20 cellular contexts compared by ENCODE assay signal in genomic region chr17:35062284-35062683, GRCh38. TPM values are rescaled to one million over a fixed set of nuclear protein-coding genes. Genes with fewer than 3 reads are reported as not detected.
DNase-seq lines count a peak whose midpoint lies in the region; ATAC-seq, FAIRE-seq and TF ChIP-seq lines count a peak whose summit lies in the region.
"Had no signal": no experiment of that assay in that cellular context is flagged by ENCODE, and none has a peak within 500 bp of the region (broad histone marks: within the 10 kb centered on the region; RNA-seq: fewer than 3 reads in every experiment).

No MANE protein-coding gene starts in this region.

- no peaks in the 10 kb centered on the region for H3K9me3 ChIP-seq in T-helper 17 cell (ENCODE audit: control insufficient read depth, low read length, poor library complexity, severe bottlenecking)
- no peaks in the 10 kb centered on the region for H3K9me3 ChIP-seq in H1 (ENCODE audit: insufficient read depth in 2 of 2, low read depth in 1 of 2, low read length in 1 of 2)
- H3K9me3 ChIP-seq: spleen, uterus had no signal

- peak overlapping the region; percentile 89 for H3K27ac Mint-ChIP-seq in activated T-cell treated with anti-CD3 and anti-CD28 coated beads, Interleukin-2, amount 50 U/mL, for 24 hours
- H3K27ac Mint-ChIP-seq in T-helper 17 cell: peak overlapping the region; percentile 95
- H3K27ac Mint-ChIP-seq in stimulated activated effector memory CD8-positive, alpha-beta T cell treated with anti-CD3 and anti-CD28 coated beads, Interleukin-12 subunit alpha, Interleukin-12 subunit beta, amount 100 ng/mL, for 72 hours: peak overlapping the region; percentile 87
- H3K27ac Mint-ChIP-seq: neural progenitor cell had no signal

- no peak overlapping the region for H3K56ac ChIP-seq in H1 (replicated peaks; ENCODE audit: insufficient read length, low read depth, low read length)

- H3K27ac ChIP-seq in H1 (ENCODE audit: low read depth, low read length): no peak overlapping the region
- H3K27ac ChIP-seq: neural progenitor cell had no signal

- POLR2A ChIA-PET in H1 (lab: Charles Lee; ENCODE audit: partially characterized antibody): interaction anchor here (0.7 to 1.9 kb wide), 4 partner anchors 27 to 785 kb away, joined by 4 to 8 read pairs (median 5); no protein-coding TSS in a partner anchor

- no peaks in the 10 kb centered on the region for H3K36me3 ChIP-seq in H1 (ENCODE audit: control insufficient read depth in 2 of 4, insufficient read depth in 4 of 4, low read length in 3 of 4)
- H3K36me3 ChIP-seq: neural progenitor cell, uterus had no signal

- no peaks in the 10 kb centered on the region; the same call in 1 of the 2 replicates for H3K79me1 ChIP-seq in H1 (ENCODE audit: low read depth, low read length)

- H3K23ac ChIP-seq in H1 (ENCODE audit: insufficient read length): no peak overlapping the region

- no peaks in the 10 kb centered on the region for H3K79me2 ChIP-seq in H1 (ENCODE audit: control insufficient read depth in 1 of 2, insufficient read depth in 2 of 2, low read length in 2 of 2)

- H3K4ac ChIP-seq in H1 (replicated peaks; ENCODE audit: insufficient read length, low read depth, low read length): no peak overlapping the region

- no peak overlapping the region for H4K91ac ChIP-seq in H1 (replicated peaks; ENCODE audit: insufficient read length, low read length)

- H4K20me1 ChIP-seq in H1 (replicated peaks in 1 of 2; ENCODE audit: control insufficient read depth in 1 of 2, insufficient read depth in 2 of 2, low read length in 2 of 2): no peaks in the 10 kb centered on the region

- 0 out of 2 replicates have a peak overlapping the region, but pooled peaks have one; percentile 54 for H2BK15ac ChIP-seq in H1 (ENCODE audit: low read length)

- no peak overlapping the region for H2AFZ ChIP-seq in H1 (ENCODE audit: low read length)
- H2AFZ ChIP-seq: neural progenitor cell had no signal

- no peaks in the 10 kb centered on the region for H3K27me3 Mint-ChIP-seq in activated T-cell treated with anti-CD3 and anti-CD28 coated beads, Interleukin-2, amount 50 U/mL, for 24 hours
- no peaks in the 10 kb centered on the region for H3K27me3 Mint-ChIP-seq in T-helper 17 cell

- no peak overlapping the region for H3K9ac ChIP-seq in H1 (replicated peaks in 1 of 4; ENCODE audit: extremely low read depth in 1 of 4, low read depth in 3 of 4, low read length in 3 of 4)
- H3K9ac ChIP-seq: neural progenitor cell had no signal

- TF ChIP-seq CTCF in H1 (IDR thresholded peaks at IDR 0.05; ENCODE audit: control extremely low read depth in 1 of 3, insufficient read depth in 1 of 3, low read depth in 1 of 3, low read length in 3 of 3): no peak

- H4K5ac ChIP-seq in H1 (ENCODE audit: insufficient read length, low read depth, low read length): no peak overlapping the region

- no peak overlapping the region for H3K4me3 Mint-ChIP-seq in activated T-cell treated with anti-CD3 and anti-CD28 coated beads, Interleukin-2, amount 50 U/mL, for 24 hours
- peak overlapping the region; percentile 77 for H3K4me3 Mint-ChIP-seq in T-helper 17 cell
- peak overlapping the region; percentile 33 for H3K4me3 Mint-ChIP-seq in stimulated activated effector memory CD8-positive, alpha-beta T cell treated with anti-CD3 and anti-CD28 coated beads, Interleukin-12 subunit alpha, Interleukin-12 subunit beta, amount 100 ng/mL, for 72 hours
- H3K4me3 Mint-ChIP-seq: neural progenitor cell had no signal

- no peak overlapping the region for H2BK5ac ChIP-seq in H1 (ENCODE audit: low read depth, low read length)

- no peak overlapping the region for H2BK20ac ChIP-seq in H1 (ENCODE audit: low read length)

- H2AK5ac ChIP-seq in H1 (ENCODE audit: low read depth, low read length): no peak overlapping the region

- no peak overlapping the region for H2BK12ac ChIP-seq in H1 (ENCODE audit: low read depth, low read length)

- H4K8ac ChIP-seq in H1 (ENCODE audit: extremely low read depth, insufficient read depth, low read length): no peak overlapping the region

- no peak overlapping the region for H3K14ac ChIP-seq in H1 (ENCODE audit: insufficient read length)

- CTCF ChIA-PET in H1 (lab: Charles Lee; ENCODE audit: partially characterized antibody): interaction anchor here (1.7 to 4.5 kb wide), 2 partner anchors 27 to 29 kb away, joined by 3 to 17 read pairs; no protein-coding TSS in a partner anchor

- no peak overlapping the region for H3K4me2 ChIP-seq in H1 (ENCODE audit: insufficient read depth in 1 of 2, low read depth in 2 of 2, low read length in 2 of 2)

- H3K9me3 Mint-ChIP-seq in activated T-cell treated with anti-CD3 and anti-CD28 coated beads, Interleukin-2, amount 50 U/mL, for 24 hours: no peaks in the 10 kb centered on the region
- no peaks in the 10 kb centered on the region for H3K9me3 Mint-ChIP-seq in stimulated activated effector memory CD8-positive, alpha-beta T cell treated with anti-CD3 and anti-CD28 coated beads, Interleukin-12 subunit alpha, Interleukin-12 subunit beta, amount 100 ng/mL, for 72 hours
- H3K9me3 Mint-ChIP-seq: H9, neural progenitor cell had no signal

- no peak for TF ChIP-seq EP300 in H1 (IDR thresholded peaks at IDR 0.05; ENCODE audit: borderline replicate concordance in 1 of 2, low read depth in 2 of 2, low read length in 2 of 2)

- ATAC-seq in T-helper 17 cell (no peak), HG03196 (IDR thresholded peaks at IDR 0.05; ENCODE audit: unreplicated experiment) (no peak)
- ATAC-seq in stimulated activated effector memory CD8-positive, alpha-beta T cell treated with anti-CD3 and anti-CD28 coated beads, Interleukin-12 subunit alpha, Interleukin-12 subunit beta, amount 100 ng/mL, for 72 hours: no peak
- ATAC-seq: Right ventricle myocardium inferior had no signal

- TF ChIP-seq POLR2A in H1 (IDR thresholded peaks at IDR 0.05; ENCODE audit: control extremely low read depth in 1 of 2, low read depth in 2 of 2, low read length in 2 of 2): no peak

- WGBS in H1 (ENCODE audit: extremely low coverage in 1 of 2, insufficient coverage in 1 of 2, insufficient read length in 1 of 2, insufficient replicate concordance in 2 of 2, low coverage in 1 of 2, low lambda C conversion rate in 2 of 2, missing lambda C conversion rate in 1 of 2), 2 experiments: 90% methylated on average over 3 of the region's 3 CpGs; no CpG with 5 or more reads in 1 of the 2 experiments

- H3K4me3 ChIP-seq in H1 (ENCODE audit: extremely low read depth in 1 of 4, insufficient read depth in 2 of 4, low read depth in 3 of 4, low read length in 4 of 4): no peak overlapping the region
- H3K4me3 ChIP-seq: neural progenitor cell had no signal

- no peak for DNase-seq in activated T-cell treated with anti-CD3 and anti-CD28 coated beads, Interleukin-2, amount 50 U/mL, for 24 hours
- DNase-seq in activated T-cell treated with anti-CD3 and anti-CD28 coated beads for 4 hours (no peak), T-helper 17 cell (no peak), H1 (ENCODE audit: low read depth in 1 of 2, low spot score in 2 of 2) (no peak), NCI-H2107 (lab: John Stamatoyannopoulos, UW) (no peak)
- DNase-seq in stimulated activated effector memory CD8-positive, alpha-beta T cell treated with anti-CD3 and anti-CD28 coated beads, Interleukin-12 subunit alpha, Interleukin-12 subunit beta, amount 100 ng/mL, for 72 hours (ENCODE audit: low spot score in 2 of 2): no peak
- no peak for DNase-seq in activated CD8-positive, alpha-beta memory T cell treated with anti-CD3 and anti-CD28 coated beads, Interleukin-2, amount 50 U/mL, for 48 hours
- DNase-seq: activated gamma-delta T cell, cortex of kidney, DMS79, H9, kidney, NCI-H146, spleen, uterus had no signal

- no peaks in the 10 kb centered on the region for H3K27me3 ChIP-seq in H1 (replicated peaks in 1 of 4; ENCODE audit: control insufficient read depth in 3 of 4, extremely low read depth in 1 of 4, insufficient read depth in 3 of 4, low read length in 3 of 4)
- H3K27me3 ChIP-seq: neural progenitor cell, spleen, uterus had no signal

- no peak overlapping the region for H3K18ac ChIP-seq in H1 (ENCODE audit: extremely low read depth, low read length)

- H2BK120ac ChIP-seq in H1 (replicated peaks; ENCODE audit: low read depth, low read length): no peak overlapping the region

- H3K23me2 ChIP-seq in H1 (ENCODE audit: low read depth, low read length): no peaks in the 10 kb centered on the region

- TF ChIP-seq RAD21 in H1 (IDR thresholded peaks at IDR 0.05 in 1 of 2, conservative IDR thresholded peaks at IDR 0.05 in 1 of 2; ENCODE audit: low read depth in 2 of 2, low read length in 2 of 2): no peak

- H3K4me1 Mint-ChIP-seq in activated T-cell treated with anti-CD3 and anti-CD28 coated beads, Interleukin-2, amount 50 U/mL, for 24 hours (ENCODE audit: low read depth): peaks cover 74% of the 10 kb centered on the region
- peaks cover 38% of the 10 kb centered on the region for H3K4me1 Mint-ChIP-seq in T-helper 17 cell
- H3K4me1 Mint-ChIP-seq in stimulated activated effector memory CD8-positive, alpha-beta T cell treated with anti-CD3 and anti-CD28 coated beads, Interleukin-12 subunit alpha, Interleukin-12 subunit beta, amount 100 ng/mL, for 72 hours: peaks cover 70% of the 10 kb centered on the region

- FAIRE-seq in H1 (lab: Jason Lieb, UNC): no peak
- FAIRE-seq: GM12891, kidney had no signal

- H3K36me3 Mint-ChIP-seq in activated T-cell treated with anti-CD3 and anti-CD28 coated beads, Interleukin-2, amount 50 U/mL, for 24 hours (ENCODE audit: low read depth): peaks cover 42% of the 10 kb centered on the region
- peaks cover 5% of the 10 kb centered on the region for H3K36me3 Mint-ChIP-seq in T-helper 17 cell (ENCODE audit: low read depth)
- peaks cover 43% of the 10 kb centered on the region for H3K36me3 Mint-ChIP-seq in stimulated activated effector memory CD8-positive, alpha-beta T cell treated with anti-CD3 and anti-CD28 coated beads, Interleukin-12 subunit alpha, Interleukin-12 subunit beta, amount 100 ng/mL, for 72 hours

- H3K4me1 ChIP-seq in H1 (replicated peaks in 1 of 4; ENCODE audit: control insufficient read depth in 3 of 4, insufficient read depth in 4 of 4, low read length in 3 of 4): peaks cover 0 to 11% (median 5%) of the 10 kb centered on the region in 4 experiments; a peak in 5 of 7 replicates
- H3K4me1 ChIP-seq: uterus had no signal

RNA-seq across cellular contexts. Expression of gene RFFL, which starts 1.2 kb away (rescaled TPM):
- 10 to 100 TPM; 71.0 to 72.1 TPM for total RNA-seq in T-helper 17 cell
- 20.0 and 24.5 TPM in 2 replicates for total RNA-seq in H1 (2021; fragmentation: NEBNext Ultra II Directional; extraction: Animal tissue kit (Norgen Biotek cat#: 25700))
- 14.0 and 14.2 TPM in 2 replicates for polyA plus RNA-seq in H1 (2011; rRNA removed)
- polyA plus RNA-seq in H1 (2011; cell fraction: cytosol; rRNA removed): 15.8 TPM
- polyA plus RNA-seq in H1 (2011; cell fraction: nucleus; rRNA removed): 12.2 TPM
- 11.0 to 22.6 TPM (median 16.2 TPM) in 4 replicates for polyA plus RNA-seq in H1 (2012, experiment 1 of 2)
- 5.9 TPM for polyA plus RNA-seq in H1 (2012, experiment 2 of 2)
- polyA plus RNA-seq in H1 (2013, experiment 1 of 2): 9.1 TPM
- polyA plus RNA-seq in H1 (2013, experiment 2 of 2): 10.2 TPM
- polyA minus RNA-seq in H1 (2011; rRNA and poly(A)+ RNA removed): 55.6 and 57.5 TPM in 2 replicates
- polyA minus RNA-seq in H1 (2011; cell fraction: cytosol; rRNA and poly(A)+ RNA removed): 25.6 TPM
- polyA minus RNA-seq in H1 (2011; cell fraction: nucleus; rRNA and poly(A)+ RNA removed): 11.8 TPM

RNA-seq across cellular contexts. Expression of gene RAD51D, which starts 57.4 kb away (rescaled TPM):
- total RNA-seq in T-helper 17 cell: 10 to 100 TPM in 1 of 2 donors, 1 to 10 TPM in 1; 8.7 to 14.2 TPM
- 12.9 and 13.7 TPM in 2 replicates for total RNA-seq in H1 (2021; fragmentation: NEBNext Ultra II Directional; extraction: Animal tissue kit (Norgen Biotek cat#: 25700))
- 9.2 and 10.2 TPM in 2 replicates for polyA plus RNA-seq in H1 (2011; rRNA removed)
- polyA plus RNA-seq in H1 (2011; cell fraction: cytosol; rRNA removed): 10.3 TPM
- polyA plus RNA-seq in H1 (2011; cell fraction: nucleus; rRNA removed): 15.0 TPM
- 9.7 to 13.1 TPM (median 11.8 TPM) in 4 replicates for polyA plus RNA-seq in H1 (2012, experiment 1 of 2)
- polyA plus RNA-seq in H1 (2012, experiment 2 of 2): 8.7 TPM
- 6.7 TPM for polyA plus RNA-seq in H1 (2013, experiment 1 of 2)
- 6.4 TPM for polyA plus RNA-seq in H1 (2013, experiment 2 of 2)
- 15.8 and 17.3 TPM in 2 replicates for polyA minus RNA-seq in H1 (2011; rRNA and poly(A)+ RNA removed)
- 6.9 TPM for polyA minus RNA-seq in H1 (2011; cell fraction: cytosol; rRNA and poly(A)+ RNA removed)
- polyA minus RNA-seq in H1 (2011; cell fraction: nucleus; rRNA and poly(A)+ RNA removed): 18.8 TPM

RNA-seq across cellular contexts. Expression of gene FNDC8, which starts 59.1 kb away (rescaled TPM):
- total RNA-seq in T-helper 17 cell: not detected
- not detected in 2 replicates for total RNA-seq in H1 (2021; fragmentation: NEBNext Ultra II Directional; extraction: Animal tissue kit (Norgen Biotek cat#: 25700))
- polyA plus RNA-seq in H1 (2011; rRNA removed): not detected in 2 replicates
- not detected for polyA plus RNA-seq in H1 (2011; cell fraction: cytosol; rRNA removed)
- not detected for polyA plus RNA-seq in H1 (2011; cell fraction: nucleus; rRNA removed)
- polyA plus RNA-seq in H1 (2012, experiment 1 of 2): 0.29 TPM in 1 of 4 replicates, not detected in the others
- polyA plus RNA-seq in H1 (2012, experiment 2 of 2): not detected
- not detected for polyA plus RNA-seq in H1 (2013, experiment 1 of 2)
- not detected for polyA plus RNA-seq in H1 (2013, experiment 2 of 2)
- not detected in 2 replicates for polyA minus RNA-seq in H1 (2011; rRNA and poly(A)+ RNA removed)
- polyA minus RNA-seq in H1 (2011; cell fraction: cytosol; rRNA and poly(A)+ RNA removed): not detected
- polyA minus RNA-seq in H1 (2011; cell fraction: nucleus; rRNA and poly(A)+ RNA removed): not detected
- total RNA-seq: fibroblast of villous mesenchyme, H9, kidney, Right ventricle myocardium inferior, spleen, uterus had no signal
